In the genomic region with DNA sequence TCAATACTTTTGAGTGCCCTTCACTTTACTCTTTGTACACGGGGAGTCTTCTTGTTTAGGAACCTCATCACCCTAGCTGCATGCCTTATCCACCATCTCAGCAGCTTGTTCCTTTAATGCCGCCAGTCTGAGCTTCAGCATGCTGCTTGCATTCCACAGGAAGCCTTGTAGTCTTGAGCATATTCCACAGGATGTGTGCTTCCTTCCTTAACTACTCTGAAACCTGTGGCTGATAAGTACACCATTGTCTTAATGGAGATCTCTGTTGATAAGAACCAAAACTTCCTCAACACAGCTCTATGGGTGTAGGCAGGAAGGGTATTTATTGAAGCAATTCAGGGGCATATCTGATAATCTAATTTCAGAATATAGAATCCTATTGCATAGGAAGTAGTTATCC, we compare ENCODE assay signal across 25 cellular contexts. TPM values are rescaled to one million over a fixed set of nuclear protein-coding genes. Genes with fewer than 3 reads are reported as not detected.
DNase-seq lines count a peak whose midpoint lies in the region; ATAC-seq, FAIRE-seq and TF ChIP-seq lines count a peak whose summit lies in the region.
"Had no signal": no experiment of that assay in that cellular context is flagged by ENCODE, and none has a peak within 500 bp of the region (broad histone marks: within the 10 kb centered on the region; RNA-seq: fewer than 3 reads in every experiment).

No MANE protein-coding gene starts in this region.

- peaks cover 22% of the 10 kb centered on the region for H3K4me1 Mint-ChIP-seq in T-helper 2 cell treated with Interferon-gamma antibody and Interleukin-4, amounts not matched to agents 5 μg/mL and 100 μg/mL, for 36 hours (ENCODE audit: low read depth)
- H3K4me1 Mint-ChIP-seq in activated T-helper 17 cell treated with anti-CD3 and anti-CD28 coated beads, Interleukin-2, amount 50 U/mL, for 72 hours, result peaks cover 9% of the 10 kb centered on the region

- no peak overlapping the region for H3K4me2 ChIP-seq in HepG2 (ENCODE audit: low read depth, low read length)
- H3K4me2 ChIP-seq: SK-N-SH had no signal

- 59% methylated on average over 2 of the region's 2 CpGs for WGBS in liver
- 4% methylated on average over 2 of the region's 2 CpGs for WGBS in HepG2 (ENCODE audit: low lambda C conversion rate)

- no peaks in the 10 kb centered on the region for H3K27me3 ChIP-seq in liver (ENCODE audit: control insufficient read depth in 4 of 4, insufficient read depth in 4 of 4, low read length in 3 of 4)
- no peaks in the 10 kb centered on the region for H3K27me3 ChIP-seq in HepG2 (ENCODE audit: control insufficient read depth in 1 of 2, insufficient read depth in 2 of 2, low read length in 2 of 2)
- H3K27me3 ChIP-seq: ascending aorta had no signal

- BruUV-seq in HepG2 (replicated peaks; lab: Mats Ljungman, UMichigan), result no TSS peak

- H3K36me3 ChIP-seq in liver (ENCODE audit: control insufficient read depth in 4 of 4, insufficient read depth in 3 of 4, low read depth in 1 of 4, low read length in 3 of 4), result no peaks in the 10 kb centered on the region
- no peaks in the 10 kb centered on the region for H3K36me3 ChIP-seq in HepG2 (replicated peaks in 1 of 2; ENCODE audit: control insufficient read depth in 1 of 2, insufficient read depth in 2 of 2, low read length in 2 of 2)
- H3K36me3 ChIP-seq: ascending aorta, thoracic aorta had no signal

- H3K4me1 ChIP-seq in liver (ENCODE audit: control insufficient read depth in 4 of 4, insufficient read depth in 4 of 4, low read length in 3 of 4), result peaks cover 0 to 3% (median 0%) of the 10 kb centered on the region in 4 donors
- H3K4me1 ChIP-seq in HepG2 (ENCODE audit: insufficient read depth, low read length), result no peaks in the 10 kb centered on the region

- H3K9ac ChIP-seq in liver (ENCODE audit: low read depth in 1 of 2, low read length in 2 of 2) (no peak overlapping the region), HepG2 (ENCODE audit: insufficient read depth, low read depth, low read length) (no peak overlapping the region)
- H3K9ac ChIP-seq: SK-N-SH had no signal

- H4K20me1 ChIP-seq in HepG2 (ENCODE audit: insufficient read depth, low read length), result no peaks in the 10 kb centered on the region

- no peaks in the 10 kb centered on the region for H3K9me3 Mint-ChIP-seq in T-helper 2 cell treated with Interferon-gamma antibody and Interleukin-4, amounts not matched to agents 5 μg/mL and 100 μg/mL, for 36 hours
- H3K9me3 Mint-ChIP-seq in activated T-helper 17 cell treated with anti-CD3 and anti-CD28 coated beads, Interleukin-2, amount 50 U/mL, for 72 hours, result no peaks in the 10 kb centered on the region
- H3K9me3 Mint-ChIP-seq: activated naive CD4-positive, alpha-beta T cell treated with anti-CD3 and anti-CD28 coated beads, Interleukin-2, amount 50 U/mL, for 24 hours; CD4-positive, alpha-beta T cell; naive B cell; stimulated activated naive B cell treated with anti-CD40 and anti-IgM and Interleukin-4, amounts not matched to agents 10 μg/mL and 1 μg/mL and 100 μg/mL, for 72 hours had no signal

- no peak for FAIRE-seq in HepG2 (lab: Jason Lieb, UNC)
- FAIRE-seq: GM12891, H1, RCC 7860 had no signal

- H3K9me3 ChIP-seq in liver (ENCODE audit: control insufficient read depth in 4 of 4, low read length in 3 of 4), result no peaks in the 10 kb centered on the region
- no peaks in the 10 kb centered on the region for H3K9me3 ChIP-seq in HepG2 (ENCODE audit: low read length)
- H3K9me3 ChIP-seq: ascending aorta, SK-N-SH, thoracic aorta had no signal

- peak overlapping the region; percentile 6 for H3K27ac Mint-ChIP-seq in T-helper 2 cell treated with Interferon-gamma antibody and Interleukin-4, amounts not matched to agents 5 μg/mL and 100 μg/mL, for 36 hours
- no peak overlapping the region for H3K27ac Mint-ChIP-seq in activated T-helper 17 cell treated with anti-CD3 and anti-CD28 coated beads, Interleukin-2, amount 50 U/mL, for 72 hours
- H3K27ac Mint-ChIP-seq: activated naive CD4-positive, alpha-beta T cell treated with anti-CD3 and anti-CD28 coated beads, Interleukin-2, amount 50 U/mL, for 24 hours; CD4-positive, alpha-beta T cell; stimulated activated naive B cell treated with anti-CD40 and anti-IgM and Interleukin-4, amounts not matched to agents 10 μg/mL and 1 μg/mL and 100 μg/mL, for 72 hours had no signal

- no peak for TF ChIP-seq EP300 in HepG2 (IDR thresholded peaks at IDR 0.05; ENCODE audit: low read depth in 2 of 2, low read length in 2 of 2)
- TF ChIP-seq EP300 in HepG2 (CRISPR knock-in tag; IDR thresholded peaks at IDR 0.05; ENCODE audit: borderline replicate concordance), result no peak

- H3K27me3 Mint-ChIP-seq in T-helper 2 cell treated with Interferon-gamma antibody and Interleukin-4, amounts not matched to agents 5 μg/mL and 100 μg/mL, for 36 hours (ENCODE audit: low read depth), result peaks cover 5% of the 10 kb centered on the region
- H3K27me3 Mint-ChIP-seq in activated T-helper 17 cell treated with anti-CD3 and anti-CD28 coated beads, Interleukin-2, amount 50 U/mL, for 72 hours, result no peaks in the 10 kb centered on the region
- H3K27me3 Mint-ChIP-seq: activated naive CD4-positive, alpha-beta T cell treated with anti-CD3 and anti-CD28 coated beads, Interleukin-2, amount 50 U/mL, for 24 hours; CD4-positive, alpha-beta T cell; naive B cell; stimulated activated naive B cell treated with anti-CD40 and anti-IgM and Interleukin-4, amounts not matched to agents 10 μg/mL and 1 μg/mL and 100 μg/mL, for 72 hours had no signal

- intact Hi-C loops in HepG2 (cut with micrococcal nuclease; ENCODE audit: unreplicated experiment) (no loop called here), left ventricle myocardium superior (cut with micrococcal nuclease) (loop anchor here (10.0 kb wide), 1 partner anchor 55 kb away; the partner anchor contains the start of gene CCNG2)

- DNase-seq in HepG2 (ENCODE audit: low spot score), result no peak
- DNase-seq in T-helper 2 cell treated with Interferon-gamma antibody and Interleukin-4, amounts not matched to agents 5 μg/mL and 100 μg/mL, for 36 hours (ENCODE audit: low spot score), result no peak
- DNase-seq in left ventricle myocardium superior, result no peak
- DNase-seq in NCI-H1694 treated with DMSO at 0.1 percent for 48 hours (lab: John Stamatoyannopoulos, UW), result no peak
- DNase-seq in H4 (ENCODE audit: low spot score), result no peak
- DNase-seq: ACHN; activated CD4-positive, alpha-beta T cell treated with anti-CD3 and anti-CD28 coated beads for 1 hour; activated CD8-positive, alpha-beta memory T cell treated with anti-CD3 and anti-CD28 coated beads for 24 hours; CD4-positive, alpha-beta T cell; Karpas-422; naive B cell; NCI-H1105 treated with DMSO at 0.1 percent for 48 hours; NCI-H524; SK-N-SH; stimulated activated naive B cell treated with anti-CD40 and anti-IgM and Interleukin-4, amounts not matched to agents 10 μg/mL and 1 μg/mL and 100 μg/mL, for 72 hours; T-helper 9 cell had no signal

- no peak overlapping the region for H3K27ac ChIP-seq in liver (ENCODE audit: low read depth in 1 of 2, low read length in 2 of 2)
- H3K27ac ChIP-seq in HepG2 (ENCODE audit: extremely low read length, insufficient read depth, low read length), result no peak overlapping the region
- H3K27ac ChIP-seq: ascending aorta, thoracic aorta had no signal

- in situ Hi-C loops in HepG2 (cut with HindIII; ENCODE audit: extremely low pct_ligation_motif_present, low pct_unique_long_range_greater_than_20kb), result no loop called here

- ATAC-seq in HepG2 (no peak), left ventricle myocardium superior (peak; percentile 47), GM21360 (IDR thresholded peaks at IDR 0.05; ENCODE audit: unreplicated experiment) (no peak)
- no peak for ATAC-seq in activated T-helper 17 cell treated with anti-CD3 and anti-CD28 coated beads, Interleukin-2, amount 50 U/mL, for 72 hours (replicated peaks)
- ATAC-seq: stimulated activated naive B cell treated with anti-CD40 and anti-IgM and Interleukin-4, amounts not matched to agents 10 μg/mL and 1 μg/mL and 100 μg/mL, for 72 hours had no signal

- POLR2A ChIA-PET in HepG2 (lab: Yijun Ruan, JAX), result no interaction called here

- no peak for TF ChIP-seq CTCF in liver (IDR thresholded peaks at IDR 0.05; ENCODE audit: low read depth, low read length, missing input control)
- TF ChIP-seq CTCF in HepG2 (CRISPR knock-in tag; IDR thresholded peaks at IDR 0.05), result no peak

- H3K4me3 ChIP-seq in liver (ENCODE audit: low read depth in 1 of 3, low read length in 3 of 3), result no peak overlapping the region
- no peak overlapping the region for H3K4me3 ChIP-seq in HepG2 (replicated peaks in 1 of 3; ENCODE audit: insufficient read depth in 1 of 3, low read depth in 2 of 3, low read length in 3 of 3)
- H3K4me3 ChIP-seq: ascending aorta, thoracic aorta had no signal

- H3K79me2 ChIP-seq in HepG2 (ENCODE audit: insufficient read depth, low read length), result no peaks in the 10 kb centered on the region

- H2AFZ ChIP-seq in HepG2 (ENCODE audit: low read length), result no peak overlapping the region

- TF ChIP-seq RAD21 in liver (IDR thresholded peaks at IDR 0.05) (no peak), HepG2 (CRISPR knock-in tag; IDR thresholded peaks at IDR 0.05) (no peak)

- CTCF ChIA-PET in HepG2 (lab: Yijun Ruan, JAX; ENCODE audit: low intra/inter-chr PET ratio, low total read pairs), result no interaction called here

- no peaks in the 10 kb centered on the region for H3K36me3 Mint-ChIP-seq in T-helper 2 cell treated with Interferon-gamma antibody and Interleukin-4, amounts not matched to agents 5 μg/mL and 100 μg/mL, for 36 hours (ENCODE audit: low read depth)
- H3K36me3 Mint-ChIP-seq in activated T-helper 17 cell treated with anti-CD3 and anti-CD28 coated beads, Interleukin-2, amount 50 U/mL, for 72 hours (ENCODE audit: low read depth), result no peaks in the 10 kb centered on the region
- H3K36me3 Mint-ChIP-seq: activated naive CD4-positive, alpha-beta T cell treated with anti-CD3 and anti-CD28 coated beads, Interleukin-2, amount 50 U/mL, for 24 hours; naive B cell; stimulated activated naive B cell treated with anti-CD40 and anti-IgM and Interleukin-4, amounts not matched to agents 10 μg/mL and 1 μg/mL and 100 μg/mL, for 72 hours had no signal

- peak overlapping the region; percentile 56 for H3K4me3 Mint-ChIP-seq in T-helper 2 cell treated with Interferon-gamma antibody and Interleukin-4, amounts not matched to agents 5 μg/mL and 100 μg/mL, for 36 hours
- H3K4me3 Mint-ChIP-seq in activated T-helper 17 cell treated with anti-CD3 and anti-CD28 coated beads, Interleukin-2, amount 50 U/mL, for 72 hours, result no peak overlapping the region
- H3K4me3 Mint-ChIP-seq: CD4-positive, alpha-beta T cell; naive B cell; stimulated activated naive B cell treated with anti-CD40 and anti-IgM and Interleukin-4, amounts not matched to agents 10 μg/mL and 1 μg/mL and 100 μg/mL, for 72 hours had no signal

- TF ChIP-seq POLR2A in HepG2 (IDR thresholded peaks at IDR 0.05; ENCODE audit: insufficient read depth in 1 of 2, low read depth in 2 of 2, low read length in 2 of 2), result no peak

RNA-seq across cellular contexts. Expression of gene CCNI, which starts 24.4 kb away (rescaled TPM):
- total RNA-seq in liver, result 10 to 100 TPM; 36.2 to 82.1 TPM
- 10 to 100 TPM; 42.5 to 87.5 TPM for polyA plus RNA-seq in liver
- 43.5 and 73.5 TPM in 2 replicates for total RNA-seq in HepG2 (2016; rRNA removed; fragmentation: Illumina TruSeq; extraction: Trizol)
- total RNA-seq in HepG2 (2016; cell fraction: cytosol; rRNA removed; fragmentation: Illumina TruSeq; extraction: Trizol; ENCODE audit: low read depth), result 50.2 and 52.8 TPM in 2 replicates
- 41.4 and 68.2 TPM in 2 replicates for total RNA-seq in HepG2 (2016; cell fraction: insoluble cytoplasmic fraction; rRNA removed; fragmentation: Illumina TruSeq; extraction: Trizol)
- 161 and 167 TPM in 2 replicates for total RNA-seq in HepG2 (2016; cell fraction: membrane; rRNA removed; fragmentation: Illumina TruSeq; extraction: Trizol)
- 39.6 and 40.4 TPM in 2 replicates for total RNA-seq in HepG2 (2016; cell fraction: nucleus; rRNA removed; fragmentation: Illumina TruSeq; extraction: Trizol)
- polyA plus RNA-seq in HepG2 (2011; rRNA removed), result 98.7 and 122 TPM in 2 replicates
- polyA plus RNA-seq in HepG2 (2011; cell fraction: cytosol; rRNA removed), result 75.3 and 115 TPM in 2 replicates
- 18.1 and 30.8 TPM in 2 replicates for polyA plus RNA-seq in HepG2 (2011; cell fraction: nucleus; rRNA removed)
- 150 and 164 TPM in 2 replicates for polyA plus RNA-seq in HepG2 (2012)
- polyA plus RNA-seq in HepG2 (2016; cell fraction: cytosol; fragmentation: Illumina TruSeq; extraction: Trizol; ENCODE audit: low read depth), result 114 and 139 TPM in 2 replicates
- 121 and 136 TPM in 2 replicates for polyA plus RNA-seq in HepG2 (2016; cell fraction: insoluble cytoplasmic fraction; fragmentation: Illumina TruSeq; extraction: Trizol; ENCODE audit: low read depth)
- polyA plus RNA-seq in HepG2 (2016; cell fraction: membrane; fragmentation: Illumina TruSeq; extraction: Trizol; ENCODE audit: low read depth), result 246 TPM in 2 replicates
- polyA plus RNA-seq in HepG2 (2016; cell fraction: nucleus; fragmentation: Illumina TruSeq; extraction: Trizol; ENCODE audit: insufficient read depth, low read depth), result 57.5 and 63.5 TPM in 2 replicates
- 248 and 399 TPM in 2 replicates for polyA minus RNA-seq in HepG2 (2011; rRNA and poly(A)+ RNA removed; ENCODE audit: low replicate concordance)
- 137 and 168 TPM in 2 replicates for polyA minus RNA-seq in HepG2 (2011; cell fraction: cytosol; rRNA and poly(A)+ RNA removed)
- 63.2 and 103 TPM in 2 replicates for polyA minus RNA-seq in HepG2 (2011; cell fraction: nucleus; rRNA and poly(A)+ RNA removed)
- total RNA-seq in left ventricle myocardium superior, result 294 TPM
- 100 to 1,000 TPM; 182 to 306 TPM for total RNA-seq in activated T-helper 17 cell treated with anti-CD3 and anti-CD28 coated beads, Interleukin-2, amount 50 U/mL, for 72 hours
- 108 and 133 TPM in 2 replicates for total RNA-seq in H4 (2014; rRNA removed; shearing (Covaris generic))

RNA-seq across cellular contexts. Expression of gene CCNG2, which starts 56.8 kb away (rescaled TPM):
- total RNA-seq in liver (10 to 100 TPM in 1 of 2 donors, 1 to 10 TPM in 1; 4.5 to 10.8 TPM), HepG2 (2016; rRNA removed; fragmentation: Illumina TruSeq; extraction: Trizol) (3.9 and 6.1 TPM in 2 replicates), left ventricle myocardium superior (10.3 TPM)
- polyA plus RNA-seq in liver (1 to 10 TPM; 1.2 to 3.6 TPM), HepG2 (2011; rRNA removed) (8.5 and 11.5 TPM in 2 replicates)
- 1.4 and 1.8 TPM in 2 replicates for total RNA-seq in HepG2 (2016; cell fraction: cytosol; rRNA removed; fragmentation: Illumina TruSeq; extraction: Trizol; ENCODE audit: low read depth)
- total RNA-seq in HepG2 (2016; cell fraction: insoluble cytoplasmic fraction; rRNA removed; fragmentation: Illumina TruSeq; extraction: Trizol), result 4.1 and 5.7 TPM in 2 replicates
- total RNA-seq in HepG2 (2016; cell fraction: membrane; rRNA removed; fragmentation: Illumina TruSeq; extraction: Trizol), result 6.1 and 7.7 TPM in 2 replicates
- 4.9 and 5.6 TPM in 2 replicates for total RNA-seq in HepG2 (2016; cell fraction: nucleus; rRNA removed; fragmentation: Illumina TruSeq; extraction: Trizol)
- 3.6 and 4.5 TPM in 2 replicates for polyA plus RNA-seq in HepG2 (2011; cell fraction: cytosol; rRNA removed)
- 6.7 and 9.8 TPM in 2 replicates for polyA plus RNA-seq in HepG2 (2011; cell fraction: nucleus; rRNA removed)
- polyA plus RNA-seq in HepG2 (2012), result 9.4 and 14.3 TPM in 2 replicates
- 2.4 and 2.5 TPM in 2 replicates for polyA plus RNA-seq in HepG2 (2016; cell fraction: cytosol; fragmentation: Illumina TruSeq; extraction: Trizol; ENCODE audit: low read depth)
- polyA plus RNA-seq in HepG2 (2016; cell fraction: insoluble cytoplasmic fraction; fragmentation: Illumina TruSeq; extraction: Trizol; ENCODE audit: low read depth), result 8.0 and 8.5 TPM in 2 replicates
- 6.7 and 7.8 TPM in 2 replicates for polyA plus RNA-seq in HepG2 (2016; cell fraction: membrane; fragmentation: Illumina TruSeq; extraction: Trizol; ENCODE audit: low read depth)
- polyA plus RNA-seq in HepG2 (2016; cell fraction: nucleus; fragmentation: Illumina TruSeq; extraction: Trizol; ENCODE audit: insufficient read depth, low read depth), result 11.1 and 12.2 TPM in 2 replicates
- 3.0 and 5.4 TPM in 2 replicates for polyA minus RNA-seq in HepG2 (2011; rRNA and poly(A)+ RNA removed; ENCODE audit: low replicate concordance)
- polyA minus RNA-seq in HepG2 (2011; cell fraction: cytosol; rRNA and poly(A)+ RNA removed), result 7.0 and 10.4 TPM in 2 replicates
- 14.4 and 15.4 TPM in 2 replicates for polyA minus RNA-seq in HepG2 (2011; cell fraction: nucleus; rRNA and poly(A)+ RNA removed)
- 100 to 1,000 TPM in 1 of 2 donors, 10 to 100 TPM in 1; 25.6 to 130 TPM for total RNA-seq in activated T-helper 17 cell treated with anti-CD3 and anti-CD28 coated beads, Interleukin-2, amount 50 U/mL, for 72 hours
- total RNA-seq in H4 (2014; rRNA removed; shearing (Covaris generic)), result 21.3 and 23.0 TPM in 2 replicates
